2 cellular contexts compared by ENCODE assay signal in the genomic region with DNA sequence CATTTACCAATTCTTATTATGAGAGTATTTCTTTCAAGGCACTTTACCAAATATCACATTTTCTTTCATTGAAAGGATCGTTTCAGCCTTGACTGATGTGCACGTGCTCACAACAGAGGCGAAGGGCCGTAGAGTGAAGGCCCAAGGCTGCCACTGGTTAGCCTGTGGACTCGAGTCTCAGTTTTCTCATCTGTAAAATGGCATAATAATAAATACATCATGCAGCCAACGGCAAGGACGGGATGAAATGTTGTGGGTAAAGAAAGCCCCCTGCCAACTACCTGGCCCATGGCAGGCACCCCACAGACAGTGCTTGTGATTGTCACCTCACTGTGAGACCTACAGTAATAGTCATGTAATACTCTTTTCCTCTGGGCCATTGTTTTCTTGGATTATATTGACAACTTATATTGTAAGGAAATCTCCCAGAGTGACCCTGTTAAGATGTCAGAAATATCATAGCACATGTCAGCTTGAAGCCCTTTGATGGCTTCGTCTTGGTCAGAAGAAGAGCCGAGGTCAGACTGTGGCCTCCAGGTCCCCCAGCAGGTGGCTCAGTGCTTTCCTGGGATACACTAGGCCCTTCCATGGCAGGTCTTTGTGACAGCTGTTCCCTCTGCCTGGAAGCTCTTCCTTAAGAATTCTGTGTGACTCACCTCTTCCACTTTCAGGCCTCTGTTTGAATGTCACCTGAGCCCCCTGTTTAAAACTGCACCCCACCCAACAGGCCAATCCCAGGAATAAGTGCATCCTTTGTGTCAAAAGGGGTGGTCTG.
A peak's percentile ranks its signal among the peaks of the same experiment; 100 is the strongest.
TF ChIP-seq lines count a peak whose summit lies in the region.

No MANE protein-coding gene starts in this region.

TF ChIP-seq in H1, 55 proteins besides CTCF, POLR2A, EP300 and RAD21:
- TF ChIP-seq HDAC2 (IDR thresholded peaks at IDR 0.05; ENCODE audit: borderline replicate concordance in 1 of 2, low read depth in 2 of 2, low read length in 2 of 2) (0 out of 4 replicates have a peak, but pooled peaks of 1 of the 2 experiments have one; percentile 49), SAP30 (IDR thresholded peaks at IDR 0.05; ENCODE audit: insufficient read depth, insufficient replicate concordance, low read length) (no peak), YY1 (IDR thresholded peaks at IDR 0.05; ENCODE audit: low read depth, low read length) (no peak), TAF7 (optimal IDR thresholded peaks at IDR 0.05; ENCODE audit: borderline replicate concordance, low read depth, low read length) (no peak)

TF ChIP-seq in GM12891, 5 proteins besides CTCF, POLR2A, EP300 and RAD21:
- TF ChIP-seq POLR2AphosphoS5 (IDR thresholded peaks at IDR 0.05; ENCODE audit: low read depth, low read length) (no peak), POU2F2 (IDR thresholded peaks at IDR 0.05; ENCODE audit: low read depth, low read length) (no peak), PAX5 (IDR thresholded peaks at IDR 0.05; ENCODE audit: insufficient read depth, low read length, severe bottlenecking) (no peak), TAF1 (IDR thresholded peaks at IDR 0.05; ENCODE audit: low read depth, low read length) (no peak), SPI1 (IDR thresholded peaks at IDR 0.05; ENCODE audit: low read depth, low read length) (no peak)
